Comparison of ENCODE assay signal across 20 cellular contexts in genomic region chr3:159894386-159894785, GRCh38. TPM values are rescaled to one million over a fixed set of nuclear protein-coding genes. Genes with fewer than 3 reads are reported as not detected.
DNase-seq lines count a peak whose midpoint lies in the region; ATAC-seq and TF ChIP-seq lines count a peak whose summit lies in the region.
"Had no signal": no experiment of that assay in that cellular context is flagged by ENCODE, and none has a peak within 500 bp of the region (broad histone marks: within the 10 kb centered on the region; RNA-seq: fewer than 3 reads in every experiment).

No MANE protein-coding gene starts in this region.

- H3K4me3 ChIP-seq in IMR-90 (ENCODE audit: insufficient read depth, low read depth, low read length), result no peak overlapping the region
- H3K4me3 ChIP-seq in mammary epithelial cell (replicated peaks in 1 of 3; ENCODE audit: insufficient read depth in 1 of 3, low read depth in 2 of 3, low read length in 3 of 3), result no peak overlapping the region
- H3K4me3 ChIP-seq: A549; BLaER1 treated with 17β-estradiol and CSF1 and Interleukin-3, amounts not matched to agents 10 nM and 100 nM; GM23338 had no signal

- 76% methylated on average over 2 of the region's 4 CpGs; no CpG with 5 or more reads in 1 of the 2 experiments for WGBS in IMR-90 (ENCODE audit: extremely low coverage in 2 of 2, insufficient read length in 1 of 2), 2 experiments
- WGBS in mammary epithelial cell (ENCODE audit: low coverage, missing lambda C conversion rate), result 56% methylated on average over 4 of the region's 4 CpGs

- in situ Hi-C loops in IMR-90 (cut with MboI; ENCODE audit: low sequenced_read_pairs) (loop anchor here (25.0 kb wide), 2 partner anchors 268 to 518 kb away; no protein-coding TSS in a partner anchor), mammary epithelial cell (cut with MboI; ENCODE audit: low sequenced_read_pairs in 2 of 2) (no loop called here)

- peaks cover 4% of the 10 kb centered on the region for H3K36me3 Mint-ChIP-seq in glutamatergic neuron (ENCODE audit: unreplicated experiment)

- peak overlapping the region; percentile 63; the same call in 1 of the 3 replicates for H2BK15ac ChIP-seq in IMR-90 (ENCODE audit: low read depth, low read length)

- DNase-seq in Ammon's horn (ENCODE audit: low spot score) (peak; percentile 80), IMR-90 (no peak), glutamatergic neuron (peak; percentile 22), occipital lobe (lab: John Stamatoyannopoulos, UW) (peak; percentile 9), NCI-H187 treated with DMSO at 0.1 percent for 48 hours (lab: John Stamatoyannopoulos, UW) (no peak), HuH-7.5 (ENCODE audit: low spot score) (no peak), mammary epithelial cell (no peak)
- DNase-seq: HCEC 1CT, MV-4-11, NCI-H2029, NCI-H446, SHP77 had no signal

- H2AK5ac ChIP-seq in IMR-90 (ENCODE audit: low read depth, low read length), result peak overlapping the region; percentile 5; the same call in 1 of the 2 replicates

- peaks cover 5% of the 10 kb centered on the region for H3K9me3 Mint-ChIP-seq in glutamatergic neuron (ENCODE audit: unreplicated experiment)
- H3K9me3 Mint-ChIP-seq: GM23338 had no signal

- H3K4me2 ChIP-seq in IMR-90 (ENCODE audit: low read depth, low read length), result no peak overlapping the region
- H3K4me2 ChIP-seq in mammary epithelial cell (ENCODE audit: insufficient read depth, low read depth, low read length), result no peak overlapping the region
- H3K4me2 ChIP-seq: A549; BLaER1 treated with 17β-estradiol and CSF1 and Interleukin-3, amounts not matched to agents 10 nM and 100 nM; GM23338; KMS-11 had no signal

- no peaks in the 10 kb centered on the region for H3K27me3 Mint-ChIP-seq in glutamatergic neuron (ENCODE audit: unreplicated experiment)

- H3K56ac ChIP-seq in IMR-90 (ENCODE audit: extremely low read depth, insufficient read depth, low read length), result no peak overlapping the region

- no peak for TF ChIP-seq POLR2A in IMR-90 (IDR thresholded peaks at IDR 0.05; ENCODE audit: low read depth, low read length)

- no peak overlapping the region for H3K14ac ChIP-seq in IMR-90 (replicated peaks; ENCODE audit: low read depth, low read length)

- H2AFZ ChIP-seq in IMR-90 (replicated peaks; ENCODE audit: low read length, poor library complexity) (no peak overlapping the region), mammary epithelial cell (ENCODE audit: low read depth, low read length) (no peak overlapping the region)
- H2AFZ ChIP-seq: GM23338 had no signal

- H2BK5ac ChIP-seq in IMR-90 (ENCODE audit: low read depth, low read length, poor library complexity, severe bottlenecking), result peak overlapping the region; percentile 16

- H3K4me1 ChIP-seq in IMR-90 (ENCODE audit: control insufficient read depth, insufficient read depth, low read length) (peaks cover 14% of the 10 kb centered on the region), mammary epithelial cell (ENCODE audit: insufficient read depth, low read length) (peaks cover 12% of the 10 kb centered on the region)
- H3K4me1 ChIP-seq: A549 had no signal

- H3K4me3 Mint-ChIP-seq in glutamatergic neuron (ENCODE audit: unreplicated experiment), result peak overlapping the region; percentile 30
- H3K4me3 Mint-ChIP-seq: GM23338 had no signal

- no peaks in the 10 kb centered on the region for H3K79me2 ChIP-seq in mammary epithelial cell (ENCODE audit: insufficient read depth, low read length)

- H3K9ac ChIP-seq in IMR-90 (ENCODE audit: low read depth, low read length), result no peak overlapping the region
- no peak overlapping the region for H3K9ac ChIP-seq in mammary epithelial cell (ENCODE audit: insufficient read depth, low read length)
- H3K9ac ChIP-seq: BLaER1 treated with 17β-estradiol and CSF1 and Interleukin-3, amounts not matched to agents 10 nM and 100 nM; KMS-11 had no signal

- H3K4ac ChIP-seq in IMR-90 (ENCODE audit: low read depth, low read length), result peak overlapping the region; percentile 43; the same call in 1 of the 2 replicates

- POLR2A ChIA-PET in IMR-90 (lab: Charles Lee; ENCODE audit: unreplicated experiment), result no interaction called here

- H3K9me3 ChIP-seq in IMR-90 (ENCODE audit: control insufficient read depth, insufficient read depth, low read length), result no peaks in the 10 kb centered on the region
- H3K9me3 ChIP-seq in mammary epithelial cell (replicated peaks; ENCODE audit: insufficient read depth, low read length), result no peaks in the 10 kb centered on the region
- H3K9me3 ChIP-seq: A549; BLaER1 treated with 17β-estradiol and CSF1 and Interleukin-3, amounts not matched to agents 10 nM and 100 nM had no signal

- H3K79me1 ChIP-seq in IMR-90 (ENCODE audit: low read depth in 1 of 2, low read length in 2 of 2), result peaks cover 20 to 31% of the 10 kb centered on the region in 2 experiments

- ATAC-seq in IMR-90 (ENCODE audit: low read depth), result no peak
- no peak for ATAC-seq in HG03442 (IDR thresholded peaks at IDR 0.05; ENCODE audit: unreplicated experiment)
- ATAC-seq: A549, GM23338, HepG2, SK-N-SH treated with all-trans-retinoic acid at 6 μM for 48 hours had no signal

- H4K8ac ChIP-seq in IMR-90 (ENCODE audit: low read depth in 2 of 2, low read length in 2 of 2), result peak overlapping the region in 1 of 2 experiments; percentile 11; a peak in 1 of 4 replicates

- dilution Hi-C loops in IMR-90 (cut with HindIII; ENCODE audit: low sequenced_read_pairs, unreplicated experiment), result no loop called here
- dilution Hi-C loops in mammary epithelial cell (cut with HindIII; ENCODE audit: low sequenced_read_pairs), result no loop called here

- H4K91ac ChIP-seq in IMR-90 (ENCODE audit: insufficient read depth, low read depth, low read length), result no peak overlapping the region

- CTCF ChIA-PET in IMR-90 (lab: Yijun Ruan, JAX), result interaction anchor here (0.6 kb wide), 1 partner anchor 110 kb away, joined by 8 read pairs; no protein-coding TSS in a partner anchor
- CTCF ChIA-PET in mammary epithelial cell (lab: Charles Lee; ENCODE audit: low non-redundant PET), result no interaction called here

- TF ChIP-seq RAD21 in IMR-90 (IDR thresholded peaks at IDR 0.05; ENCODE audit: low read length), result no peak

- no TSS peak for BruUV-seq in IMR-90 (replicated peaks; lab: Mats Ljungman, UMichigan)
- BruUV-seq in mammary epithelial cell (replicated peaks; lab: Mats Ljungman, UMichigan), result no TSS peak

- H4K20me1 ChIP-seq in IMR-90 (ENCODE audit: insufficient read depth, low read length), result no peaks in the 10 kb centered on the region
- no peaks in the 10 kb centered on the region for H4K20me1 ChIP-seq in mammary epithelial cell (ENCODE audit: insufficient read depth, low read length)
- H4K20me1 ChIP-seq: BLaER1 treated with 17β-estradiol and CSF1 and Interleukin-3, amounts not matched to agents 10 nM and 100 nM had no signal

- H3K9me1 ChIP-seq in IMR-90 (ENCODE audit: insufficient read depth, low read length), result peaks cover 15% of the 10 kb centered on the region

- H3K36me3 ChIP-seq in IMR-90 (ENCODE audit: control insufficient read depth, insufficient read depth, low read length), result peaks cover 6% of the 10 kb centered on the region; the same call in 1 of the 2 replicates
- H3K36me3 ChIP-seq in mammary epithelial cell (ENCODE audit: insufficient read depth, low read length), result peaks cover 21% of the 10 kb centered on the region

- no peaks in the 10 kb centered on the region for H3K27me3 ChIP-seq in IMR-90 (ENCODE audit: control insufficient read depth, insufficient read depth, low read length)
- H3K27me3 ChIP-seq in mammary epithelial cell (ENCODE audit: insufficient read depth, low read length), result no peaks in the 10 kb centered on the region
- H3K27me3 ChIP-seq: BLaER1 treated with 17β-estradiol and CSF1 and Interleukin-3, amounts not matched to agents 10 nM and 100 nM had no signal

- TF ChIP-seq CTCF in IMR-90 (conservative IDR thresholded peaks at IDR 0.05; ENCODE audit: low read depth, low read length), result no peak
- no peak for TF ChIP-seq CTCF in glutamatergic neuron (IDR thresholded peaks at IDR 0.05; ENCODE audit: partially characterized antibody, unreplicated experiment)
- no peak for TF ChIP-seq CTCF in mammary epithelial cell (conservative IDR thresholded peaks at IDR 0.05 in 1 of 2, IDR thresholded peaks at IDR 0.05 in 1 of 2; ENCODE audit: extremely low read depth in 1 of 2, insufficient read depth in 1 of 2, low read depth in 1 of 2, low read length in 2 of 2)

- H2AK9ac ChIP-seq in IMR-90 (replicated peaks; ENCODE audit: low read depth, low read length, poor library complexity), result no peak overlapping the region

- peaks cover 19% of the 10 kb centered on the region for H3K4me1 Mint-ChIP-seq in glutamatergic neuron (ENCODE audit: low read depth, unreplicated experiment)
- H3K4me1 Mint-ChIP-seq: GM23338 had no signal

- peak overlapping the region; percentile 21; the same call in 1 of the 2 replicates for H4K5ac ChIP-seq in IMR-90 (ENCODE audit: low read depth, low read length)

- H3K23ac ChIP-seq in IMR-90 (ENCODE audit: low read depth, low read length), result no peak overlapping the region

- no peak overlapping the region for H3K27ac ChIP-seq in IMR-90 (ENCODE audit: insufficient read depth, low read length)
- H3K27ac ChIP-seq in mammary epithelial cell (ENCODE audit: insufficient read depth, low read depth, low read length), result no peak overlapping the region
- H3K27ac ChIP-seq: A549; BLaER1 treated with 17β-estradiol and CSF1 and Interleukin-3, amounts not matched to agents 10 nM and 100 nM; KMS-11 had no signal

- peak overlapping the region; percentile 26; the same call in 1 of the 2 replicates for H2BK120ac ChIP-seq in IMR-90 (ENCODE audit: low read depth, low read length)

- H3K18ac ChIP-seq in IMR-90 (ENCODE audit: low read depth, low read length), result no peak overlapping the region

- H3K27ac Mint-ChIP-seq in glutamatergic neuron (ENCODE audit: unreplicated experiment), result peak overlapping the region; percentile 84
- H3K27ac Mint-ChIP-seq: GM23338 had no signal

- H2BK20ac ChIP-seq in IMR-90 (ENCODE audit: low read depth, low read length), result no peak overlapping the region

- intact Hi-C loops in IMR-90 (cut with micrococcal nuclease), result no loop called here
- intact Hi-C loops in mammary epithelial cell (cut with micrococcal nuclease), result no loop called here

TF ChIP-seq in IMR-90, 13 proteins besides CTCF, POLR2A, EP300 and RAD21 (continues in another document):
- TF ChIP-seq USF2 (IDR thresholded peaks at IDR 0.05; ENCODE audit: low read depth, low read length), result no peak

RNA-seq across cellular contexts. Expression of gene SCHIP1, which starts 54.7 kb away (rescaled TPM):
- 5.0 and 5.4 TPM in 2 replicates for total RNA-seq in IMR-90 (2012; rRNA removed)
- 2.8 and 3.9 TPM in 2 replicates for polyA plus RNA-seq in IMR-90 (2012; rRNA removed)
- polyA plus RNA-seq in IMR-90 (2012; cell fraction: cytosol; rRNA removed), result 0.21 and 0.57 TPM in 2 replicates
- 3.5 and 19.4 TPM in 2 replicates for polyA plus RNA-seq in IMR-90 (2012; cell fraction: nucleus; rRNA removed; ENCODE audit: low replicate concordance)
- total RNA-seq in glutamatergic neuron (ENCODE audit: unreplicated experiment), result 76.3 TPM
- total RNA-seq in occipital lobe, result 50.4 TPM
- total RNA-seq in mammary epithelial cell, result 1 to 10 TPM; 5.4 to 8.5 TPM
- polyA plus RNA-seq in mammary epithelial cell, result 5.7 TPM
- 1.2 TPM for polyA minus RNA-seq in mammary epithelial cell
- total RNA-seq: OCI-LY7 had no signal
- polyA plus RNA-seq: HepG2 had no signal

Comparison
In these comparisons a context has a peak if more than half of its experiments do, and no peak if none do; other contexts are left out.
1. DNase-seq: peak in Ammon's horn (single experiment), glutamatergic neuron (single experiment) and occipital lobe (single experiment); none in IMR-90 (single experiment), NCI-H187 treated with DMSO at 0.1 percent for 48 hours (single experiment), HuH-7.5 (single experiment) and mammary epithelial cell (single experiment).